ENCODE assay signal across 8 cellular contexts in genomic region chr3:71010731-71011455, GRCh38.
DNase-seq lines count a peak whose midpoint lies in the region; ATAC-seq lines count a peak whose summit lies in the region.

No MANE protein-coding gene starts in this region.

- ATAC-seq in GM18502 (IDR thresholded peaks at IDR 0.05; ENCODE audit: poor library complexity, unreplicated experiment) (peak; percentile 62), HG02938 (IDR thresholded peaks at IDR 0.05; ENCODE audit: unreplicated experiment) (peak; percentile 68)

- peak; percentile 38 for DNase-seq in activated CD4-positive, alpha-beta T cell treated with anti-CD3 and anti-CD28 coated beads for 1 hour
- DNase-seq in germinal center (ENCODE audit: low spot score), result peak; percentile 6
- peak; percentile 51 to 81 (median 78) for DNase-seq in stimulated activated naive CD4-positive, alpha-beta T cell (lab: John Stamatoyannopoulos, UW)
- DNase-seq in NCI-H2107 treated with DMSO at 0.1 percent for 48 hours (lab: John Stamatoyannopoulos, UW; ENCODE audit: unreplicated experiment), result no peak
- no peak for DNase-seq in mesenteric fat pad (ENCODE audit: low spot score)
- DNase-seq in GDM1 (lab: John Stamatoyannopoulos, UW), result no peak

Comparison
In these comparisons a context has a peak if more than half of its experiments do, and no peak if none do; other contexts are left out.
1. DNase-seq: peak in activated CD4-positive, alpha-beta T cell treated with anti-CD3 and anti-CD28 coated beads for 1 hour (single experiment), germinal center (single experiment) and stimulated activated naive CD4-positive, alpha-beta T cell (6 of 6); none in NCI-H2107 treated with DMSO at 0.1 percent for 48 hours (single experiment), mesenteric fat pad (single experiment) and GDM1 (single experiment).